In the genomic region with DNA sequence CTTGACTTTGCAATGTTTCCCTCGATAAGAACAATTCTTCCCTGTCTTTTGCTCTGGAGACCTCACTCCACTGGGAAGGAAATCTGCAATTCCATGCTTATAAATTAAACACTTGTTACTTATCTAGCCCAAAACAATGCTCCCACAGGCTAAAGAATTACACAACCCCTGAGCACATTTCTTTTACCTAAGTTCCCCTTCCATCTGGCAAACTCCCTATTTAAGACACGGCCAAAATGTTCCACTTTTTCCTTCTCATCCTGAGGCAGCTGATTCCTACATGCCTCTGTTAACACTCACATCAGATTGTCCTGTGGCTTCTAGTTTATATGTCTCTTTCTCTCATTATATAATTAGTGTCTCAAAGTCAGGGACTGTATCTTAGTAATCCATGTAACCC, we compare ENCODE assay signal across 19 cellular contexts.
DNase-seq lines count a peak whose midpoint lies in the region; ATAC-seq and TF ChIP-seq lines count a peak whose summit lies in the region.
"Had no signal": no experiment of that assay in that cellular context is flagged by ENCODE, and none has a peak within 500 bp of the region (broad histone marks: within the 10 kb centered on the region; RNA-seq: fewer than 3 reads in every experiment).

No MANE protein-coding gene starts in this region.

- no peaks in the 10 kb centered on the region for H3K36me3 Mint-ChIP-seq in type B pancreatic cell
- no peaks in the 10 kb centered on the region for H3K36me3 Mint-ChIP-seq in CD4-positive, alpha-beta T cell (ENCODE audit: low read depth)
- H3K36me3 Mint-ChIP-seq: CD14-positive monocyte had no signal

- H3K27ac Mint-ChIP-seq in type B pancreatic cell: no peak overlapping the region
- no peak overlapping the region for H3K27ac Mint-ChIP-seq in CD4-positive, alpha-beta T cell
- H3K27ac Mint-ChIP-seq: CD14-positive monocyte, HFFc6 had no signal

- TF ChIP-seq CTCF in gastroesophageal sphincter (IDR thresholded peaks at IDR 0.05) (no peak), type B pancreatic cell (conservative IDR thresholded peaks at IDR 0.05) (no peak)
- no peak for TF ChIP-seq CTCF in CD4-positive, alpha-beta T cell (IDR thresholded peaks at IDR 0.05)

- H3K4me3 Mint-ChIP-seq in type B pancreatic cell: no peak overlapping the region
- no peak overlapping the region for H3K4me3 Mint-ChIP-seq in CD4-positive, alpha-beta T cell
- H3K4me3 Mint-ChIP-seq: CD14-positive monocyte, HFFc6 had no signal

- TF ChIP-seq POLR2A in gastroesophageal sphincter (IDR thresholded peaks at IDR 0.05): no peak

- CTCF ChIA-PET in CD4-positive, alpha-beta T cell (lab: Charles Lee): no interaction called here

- H3K27ac ChIP-seq in right cardiac atrium (ENCODE audit: low read length): no peak overlapping the region
- no peak overlapping the region for H3K27ac ChIP-seq in gastroesophageal sphincter
- H3K27ac ChIP-seq in CD4-positive, alpha-beta T cell (ENCODE audit: low read depth, low read length): no peak overlapping the region
- H3K27ac ChIP-seq: PC-9 had no signal

- intact Hi-C loops in Right ventricle myocardium superior (cut with DNase I) (no loop called here), right cardiac atrium (cut with DNase I) (no loop called here)
- intact Hi-C loops in CD4-positive, alpha-beta T cell (cut with DNase I, micrococcal nuclease): no loop called here

- no peaks in the 10 kb centered on the region for H3K36me3 ChIP-seq in gastroesophageal sphincter

- no peak for TF ChIP-seq EP300 in gastroesophageal sphincter (IDR thresholded peaks at IDR 0.05)

- H3K4me3 ChIP-seq in right cardiac atrium (ENCODE audit: low read length): no peak overlapping the region
- no peak overlapping the region for H3K4me3 ChIP-seq in gastroesophageal sphincter
- H3K4me3 ChIP-seq: PC-9 had no signal

- no peaks in the 10 kb centered on the region for H3K4me1 Mint-ChIP-seq in type B pancreatic cell (ENCODE audit: unreplicated experiment)
- H3K4me1 Mint-ChIP-seq in CD4-positive, alpha-beta T cell (ENCODE audit: low read depth): no peaks in the 10 kb centered on the region
- H3K4me1 Mint-ChIP-seq: CD14-positive monocyte had no signal

- H3K27me3 ChIP-seq in right cardiac atrium (ENCODE audit: control insufficient read depth, insufficient read depth) (no peaks in the 10 kb centered on the region), gastroesophageal sphincter (no peaks in the 10 kb centered on the region)
- H3K27me3 ChIP-seq in CD4-positive, alpha-beta T cell (ENCODE audit: control insufficient read depth, insufficient read depth, low read length): no peaks in the 10 kb centered on the region

- ATAC-seq in Right ventricle myocardium superior (ENCODE audit: poor library complexity): peak; percentile 55
- ATAC-seq in right cardiac atrium: no peak
- peak; percentile 55 for ATAC-seq in gastroesophageal sphincter
- ATAC-seq in CD4-positive, alpha-beta T cell (ENCODE audit: poor library complexity): no peak

- no peaks in the 10 kb centered on the region for H3K9me3 Mint-ChIP-seq in type B pancreatic cell
- peaks cover 7% of the 10 kb centered on the region for H3K9me3 Mint-ChIP-seq in CD4-positive, alpha-beta T cell
- H3K9me3 Mint-ChIP-seq: HFFc6 had no signal

- WGBS in right cardiac atrium: 27% methylated on average over 2 of the region's 2 CpGs
- 38 to 64% methylated on average over 2 of the region's 2 CpGs for WGBS in gastroesophageal sphincter (ENCODE audit: low coverage in 1 of 2), 2 donors

- POLR2A ChIA-PET in CD4-positive, alpha-beta T cell (lab: Charles Lee): no interaction called here

- H3K4me1 ChIP-seq in right cardiac atrium (ENCODE audit: control insufficient read depth, insufficient read depth, low read length) (no peaks in the 10 kb centered on the region), gastroesophageal sphincter (no peaks in the 10 kb centered on the region)

- no peak for DNase-seq in Right ventricle myocardium superior
- no peak for DNase-seq in right cardiac atrium
- DNase-seq in amniotic epithelial cell (ENCODE audit: low read depth): peak; percentile 91
- no peak for DNase-seq in central memory CD4-positive, alpha-beta T cell
- no peak for DNase-seq in NCI-H446 (lab: John Stamatoyannopoulos, UW)
- no peak for DNase-seq in type B pancreatic cell (ENCODE audit: extremely low spot score, unreplicated experiment)
- DNase-seq in CD4-positive, alpha-beta T cell: no peak
- DNase-seq: GDM1, GOT3, KG1, MM.1S, NCI-H1105 treated with DMSO at 0.1 percent for 48 hours, NCI-H187, NCI-H446 treated with DMSO at 0.1 percent for 48 hours, NCI-H774, PC-9 had no signal

- no peaks in the 10 kb centered on the region for H3K9me3 ChIP-seq in right cardiac atrium (ENCODE audit: control insufficient read depth, low read length)
- no peaks in the 10 kb centered on the region for H3K9me3 ChIP-seq in gastroesophageal sphincter
- no peaks in the 10 kb centered on the region for H3K9me3 ChIP-seq in CD4-positive, alpha-beta T cell (ENCODE audit: control insufficient read depth, low read length)

- no peaks in the 10 kb centered on the region for H3K27me3 Mint-ChIP-seq in type B pancreatic cell
- no peaks in the 10 kb centered on the region for H3K27me3 Mint-ChIP-seq in CD4-positive, alpha-beta T cell

Comparison
In these comparisons a context has a peak if more than half of its experiments do, and no peak if none do; other contexts are left out.
1. ATAC-seq: peak in Right ventricle myocardium superior (single experiment) and gastroesophageal sphincter (single experiment); none in right cardiac atrium (0 of 2) and CD4-positive, alpha-beta T cell (single experiment).